27 cellular contexts compared by ENCODE assay signal in the genomic region with DNA sequence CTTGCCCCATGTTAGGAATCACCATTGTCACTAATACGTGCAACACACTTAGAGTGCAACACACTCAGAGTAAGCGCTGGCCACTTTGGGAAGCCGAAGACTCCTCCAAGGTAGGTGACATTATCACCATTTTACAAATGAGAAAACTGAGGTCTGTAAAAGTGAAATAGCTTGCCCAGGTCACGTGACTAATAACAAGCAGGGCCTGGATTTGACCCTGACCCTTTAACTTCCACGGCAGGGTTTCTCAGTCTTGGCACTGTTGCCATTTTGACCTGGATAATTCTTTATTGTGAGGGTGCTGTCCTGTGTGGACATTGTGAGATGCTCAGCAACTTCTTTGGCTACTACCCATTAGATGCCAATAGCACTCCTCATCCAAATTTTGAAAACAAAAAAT. TPM values are rescaled to one million over a fixed set of nuclear protein-coding genes. Genes with fewer than 3 reads are reported as not detected.
A peak's percentile ranks its signal among the peaks of the same experiment; 100 is the strongest.
DNase-seq lines count a peak whose midpoint lies in the region; ATAC-seq and TF ChIP-seq lines count a peak whose summit lies in the region.
"Had no signal": no experiment of that assay in that cellular context is flagged by ENCODE, and none has a peak within 500 bp of the region (broad histone marks: within the 10 kb centered on the region; RNA-seq: fewer than 3 reads in every experiment).

No MANE protein-coding gene starts in this region.

- no peak for TF ChIP-seq EP300 in SK-N-SH (IDR thresholded peaks at IDR 0.05; ENCODE audit: borderline replicate concordance in 1 of 2, low read depth in 1 of 2, low read length in 1 of 2)

- H3K27me3 ChIP-seq in HL-60 (ENCODE audit: insufficient read depth, poor library complexity, severe bottlenecking) (no peaks in the 10 kb centered on the region), psoas muscle (ENCODE audit: insufficient read depth in 3 of 3, low read length in 2 of 3) (peaks cover 0 to 3% (median 0%) of the 10 kb centered on the region in 3 donors), SK-N-SH (ENCODE audit: insufficient read depth) (no peaks in the 10 kb centered on the region)

- WGBS in psoas muscle, 3 donors: 87 to 91% (median 88%) methylated on average over 5 of the region's 5 CpGs
- 83% methylated on average over 5 of the region's 5 CpGs for WGBS in SK-N-SH (ENCODE audit: low lambda C conversion rate)

- TF ChIP-seq RAD21 in SK-N-SH (IDR thresholded peaks at IDR 0.05; ENCODE audit: low read length): no peak

- no peaks in the 10 kb centered on the region for H3K9me3 ChIP-seq in psoas muscle
- no peaks in the 10 kb centered on the region for H3K9me3 ChIP-seq in SK-N-SH
- H3K9me3 ChIP-seq: lower lobe of right lung had no signal

- H3K4me1 Mint-ChIP-seq in CD14-positive monocyte: peaks cover 71% of the 10 kb centered on the region
- peaks cover 34% of the 10 kb centered on the region for H3K4me1 Mint-ChIP-seq in central memory CD8-positive, alpha-beta T cell

- DNase-seq in CD14-positive monocyte (ENCODE audit: low spot score) (no peak), HL-60 (ENCODE audit: low read depth in 1 of 2, low spot score in 1 of 2) (no peak), psoas muscle (no peak), putamen (ENCODE audit: low spot score) (no peak), SK-N-SH (no peak)
- DNase-seq in central memory CD8-positive, alpha-beta T cell (ENCODE audit: low spot score in 2 of 2): no peak
- DNase-seq: activated CD4-positive, alpha-beta T cell treated with anti-CD3 and anti-CD28 coated beads for 4 hours; activated gamma-delta T cell; activated T-cell treated with anti-CD3 and anti-CD28 coated beads, Interleukin-2, amount 50 U/mL, for 24 hours; C1 segment of cervical spinal cord; islet precursor cell; lower lobe of right lung; NCI-H1436; NCI-H2081 treated with DMSO at 0.1 percent for 48 hours; NCI-H345; NCI-H774; stimulated activated CD4-positive, alpha-beta T cell treated with anti-CD3 and anti-CD28 coated beads, Interleukin-1b, Interleukin-23, amount 100 ng/mL, for 48 hours; stimulated activated CD8-positive, alpha-beta memory T cell treated with anti-CD3 and anti-CD28 coated beads, Interleukin-4, amount 100 ng/mL, for 48 hours had no signal

- no peak overlapping the region for H3K9ac ChIP-seq in SK-N-SH

- CTCF ChIA-PET in SK-N-SH (lab: Yijun Ruan, JAX): interaction anchor here (0.9 to 1.5 kb wide), 2 partner anchors 70 to 74 kb away, joined by 3 read pairs; no protein-coding TSS in a partner anchor

- no peaks in the 10 kb centered on the region for H3K79me2 ChIP-seq in SK-N-SH (ENCODE audit: insufficient read depth)

- H3K27me3 Mint-ChIP-seq in CD14-positive monocyte (ENCODE audit: low read depth in 3 of 3): peaks cover 0 to 5% (median 0%) of the 10 kb centered on the region in 3 donors
- H3K27me3 Mint-ChIP-seq in central memory CD8-positive, alpha-beta T cell: peaks cover 5% of the 10 kb centered on the region
- H3K27me3 Mint-ChIP-seq: activated T-cell treated with anti-CD3 and anti-CD28 coated beads, Interleukin-2, amount 50 U/mL, for 24 hours had no signal

- POLR2A ChIA-PET in SK-N-SH (lab: Yijun Ruan, JAX): no interaction called here

- peak overlapping the region; percentile 86 to 95 (median 95) for H3K27ac Mint-ChIP-seq in CD14-positive monocyte
- peak overlapping the region; percentile 21 for H3K27ac Mint-ChIP-seq in central memory CD8-positive, alpha-beta T cell (ENCODE audit: low read depth)
- H3K27ac Mint-ChIP-seq: activated naive CD8-positive, alpha-beta T cell treated with anti-CD3 and anti-CD28 coated beads, Interleukin-2, amount 50 U/mL, for 24 hours; progenitor cell of endocrine pancreas; type B pancreatic cell had no signal

- ATAC-seq in central memory CD8-positive, alpha-beta T cell (replicated peaks; ENCODE audit: extremely low read depth, poor library complexity, severe bottlenecking): no peak
- ATAC-seq in psoas muscle (no peak), GM19035 (IDR thresholded peaks at IDR 0.05; ENCODE audit: unreplicated experiment) (no peak)

- no peak overlapping the region for H3K4me2 ChIP-seq in SK-N-SH

- H3K4me1 ChIP-seq in psoas muscle: peaks cover 3% of the 10 kb centered on the region
- H3K4me1 ChIP-seq in SK-N-SH (ENCODE audit: control insufficient read depth in 1 of 2, insufficient read depth in 2 of 2, low read depth in 1 of 2, low read length in 1 of 2): peaks cover 0 to 7% of the 10 kb centered on the region in 2 experiments; a peak in 2 of 4 replicates

- intact Hi-C loops in CD14-positive monocyte (cut with micrococcal nuclease) (no loop called here), psoas muscle (cut with DNase I) (no loop called here)

- no peaks in the 10 kb centered on the region for H3F3A ChIP-seq in SK-N-SH (replicated peaks; ENCODE audit: insufficient read depth)

- TF ChIP-seq CTCF in CD14-positive monocyte (IDR thresholded peaks at IDR 0.05) (no peak), HL-60 (IDR thresholded peaks at IDR 0.05; ENCODE audit: insufficient read depth, low read length) (no peak), psoas muscle (IDR thresholded peaks at IDR 0.05) (no peak), SK-N-SH (IDR thresholded peaks at IDR 0.05) (no peak)

- no peak overlapping the region for H3K4me3 Mint-ChIP-seq in CD14-positive monocyte
- no peak overlapping the region for H3K4me3 Mint-ChIP-seq in central memory CD8-positive, alpha-beta T cell
- H3K4me3 Mint-ChIP-seq: activated naive CD8-positive, alpha-beta T cell treated with anti-CD3 and anti-CD28 coated beads, Interleukin-2, amount 50 U/mL, for 24 hours; activated T-cell treated with anti-CD3 and anti-CD28 coated beads, Interleukin-2, amount 50 U/mL, for 24 hours; neural crest cell; type B pancreatic cell had no signal

- H3K36me3 ChIP-seq in psoas muscle (ENCODE audit: insufficient read depth in 1 of 2, low read depth in 1 of 2): no peaks in the 10 kb centered on the region
- H3K36me3 ChIP-seq in SK-N-SH (replicated peaks in 1 of 2; ENCODE audit: control insufficient read depth in 1 of 2, insufficient read depth in 2 of 2, low read length in 1 of 2): no peaks in the 10 kb centered on the region
- H3K36me3 ChIP-seq: lower lobe of right lung had no signal

- H3K4me3 ChIP-seq in HL-60 (replicated peaks; ENCODE audit: insufficient read depth, low read length) (no peak overlapping the region), psoas muscle (no peak overlapping the region), SK-N-SH (ENCODE audit: low read depth in 2 of 2, low read length in 1 of 2) (no peak overlapping the region)
- H3K4me3 ChIP-seq: lower lobe of right lung had no signal

- H2AFZ ChIP-seq in SK-N-SH (ENCODE audit: low read depth): no peak overlapping the region

- H3K27ac ChIP-seq in HL-60 (replicated peaks) (peak overlapping the region; percentile 71), psoas muscle (peak overlapping the region; percentile 34), SK-N-SH (ENCODE audit: low read depth in 2 of 2, low read length in 1 of 2) (no peak overlapping the region)
- H3K27ac ChIP-seq: lower lobe of right lung had no signal

- H4K20me1 ChIP-seq in SK-N-SH (ENCODE audit: insufficient read depth): no peaks in the 10 kb centered on the region

- H3K36me3 Mint-ChIP-seq in CD14-positive monocyte: no peaks in the 10 kb centered on the region
- H3K36me3 Mint-ChIP-seq in central memory CD8-positive, alpha-beta T cell (ENCODE audit: insufficient read depth): no peaks in the 10 kb centered on the region
- H3K36me3 Mint-ChIP-seq: type B pancreatic cell had no signal

- no peaks in the 10 kb centered on the region for H3K9me2 ChIP-seq in SK-N-SH

- peaks cover 0 to 7% (median 3%) of the 10 kb centered on the region in 7 donors for H3K9me3 Mint-ChIP-seq in CD14-positive monocyte
- no peaks in the 10 kb centered on the region for H3K9me3 Mint-ChIP-seq in central memory CD8-positive, alpha-beta T cell
- H3K9me3 Mint-ChIP-seq: activated naive CD8-positive, alpha-beta T cell treated with anti-CD3 and anti-CD28 coated beads, Interleukin-2, amount 50 U/mL, for 24 hours; activated T-cell treated with anti-CD3 and anti-CD28 coated beads, Interleukin-2, amount 50 U/mL, for 24 hours; type B pancreatic cell had no signal

TF ChIP-seq in SK-N-SH, 30 proteins besides CTCF, POLR2A, EP300 and RAD21:
- TF ChIP-seq TAF1 (IDR thresholded peaks at IDR 0.05; ENCODE audit: borderline replicate concordance, low read depth, low read length) (no peak), MEF2A (IDR thresholded peaks at IDR 0.05; ENCODE audit: borderline replicate concordance, low read depth) (no peak), FOXJ3 (CRISPR knock-in tag; IDR thresholded peaks at IDR 0.05) (no peak), RFX5 (IDR thresholded peaks at IDR 0.05; ENCODE audit: low read length) (no peak), GATA2 (CRISPR knock-in tag; IDR thresholded peaks at IDR 0.05) (no peak), TCF12 (IDR thresholded peaks at IDR 0.05) (no peak)
- TF ChIP-seq, protein P1, sequence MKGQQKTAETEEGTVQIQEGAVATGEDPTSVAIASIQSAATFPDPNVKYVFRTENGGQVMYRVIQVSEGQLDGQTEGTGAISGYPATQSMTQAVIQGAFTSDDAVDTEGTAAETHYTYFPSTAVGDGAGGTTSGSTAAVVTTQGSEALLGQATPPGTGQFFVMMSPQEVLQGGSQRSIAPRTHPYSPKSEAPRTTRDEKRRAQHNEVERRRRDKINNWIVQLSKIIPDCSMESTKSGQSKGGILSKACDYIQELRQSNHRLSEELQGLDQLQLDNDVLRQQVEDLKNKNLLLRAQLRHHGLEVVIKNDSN (IDR thresholded peaks at IDR 0.05; ENCODE audit: borderline replicate concordance, low read depth): no peak

RNA-seq across cellular contexts. Expression of a gene that starts 7.8 kb away (rescaled TPM):
- polyA plus RNA-seq in CD14-positive monocyte (under 1 TPM; 0.09 TPM), psoas muscle (under 1 TPM; 0.01 to 0.13 (median 0.03) TPM), SK-N-SH (2012; rRNA removed) (0.03 TPM in 2 replicates)
- under 1 TPM in 3 of 4 donors, not detected in 1; 0.06 to 0.62 (median 0.25) TPM for total RNA-seq in psoas muscle
- 0.05 and 0.07 TPM in 2 replicates for polyA plus RNA-seq in SK-N-SH (2012; cell fraction: cytosol; rRNA removed)
- 0.02 TPM in 1 of 2 replicates, not detected in the other for polyA plus RNA-seq in SK-N-SH (2012; cell fraction: nucleus; rRNA removed)
- total RNA-seq: HT-29, mononuclear cell, neural crest cell, progenitor cell of endocrine pancreas, RPMI7951, SK-MEL-5 had no signal

Comparison
In these comparisons a context has a peak if more than half of its experiments do, and no peak if none do; other contexts are left out.
1. H3K27ac ChIP-seq: peak in HL-60 (single experiment) and psoas muscle (single experiment); none in SK-N-SH (0 of 2).